ENCODE assay signal across 21 cellular contexts in genomic region chr1:183569801-183570200, GRCh38. TPM values are rescaled to one million over a fixed set of nuclear protein-coding genes. Genes with fewer than 3 reads are reported as not detected.
DNase-seq lines count a peak whose midpoint lies in the region; ATAC-seq and TF ChIP-seq lines count a peak whose summit lies in the region.
"Had no signal": no experiment of that assay in that cellular context is flagged by ENCODE, and none has a peak within 500 bp of the region (broad histone marks: within the 10 kb centered on the region; RNA-seq: fewer than 3 reads in every experiment).

No MANE protein-coding gene starts in this region.

- no peaks in the 10 kb centered on the region for H3K9me3 Mint-ChIP-seq in HFFc6
- no peaks in the 10 kb centered on the region for H3K9me3 Mint-ChIP-seq in stimulated activated memory B cell treated with anti-CD40 and anti-IgM and Interleukin-4, amounts not matched to agents 10 μg/mL and 1 μg/mL and 100 μg/mL, for 72 hours

- H3K27ac Mint-ChIP-seq in HFFc6, result peak overlapping the region; percentile 38; the same call in 1 of the 2 replicates
- peak overlapping the region; percentile 81 for H3K27ac Mint-ChIP-seq in stimulated activated memory B cell treated with anti-CD40 and anti-IgM and Interleukin-4, amounts not matched to agents 10 μg/mL and 1 μg/mL and 100 μg/mL, for 72 hours

- DNase-seq in HFFc6 (no peak), RWPE2 (ENCODE audit: low spot score) (no peak), foreskin keratinocyte (no peak), kidney glomerular epithelial cell (lab: John Stamatoyannopoulos, UW) (no peak), C1 segment of cervical spinal cord (lab: John Stamatoyannopoulos, UW) (no peak)
- DNase-seq: DMS153, GDM1, Kasumi-1, MG63, NCI-H1092, NCI-H1436 treated with DMSO at 0.1 percent for 48 hours, NCI-H2029, SHP77 treated with DMSO at 0.1 percent for 48 hours, SK-N-SH had no signal

- H3K27me3 Mint-ChIP-seq in HFFc6 (ENCODE audit: insufficient read depth), result peaks cover 3% of the 10 kb centered on the region
- no peaks in the 10 kb centered on the region for H3K27me3 Mint-ChIP-seq in stimulated activated memory B cell treated with anti-CD40 and anti-IgM and Interleukin-4, amounts not matched to agents 10 μg/mL and 1 μg/mL and 100 μg/mL, for 72 hours

- H3K4me1 ChIP-seq in RWPE2 (ENCODE audit: insufficient read depth, poor library complexity, severe bottlenecking) (peaks cover 23% of the 10 kb centered on the region), foreskin keratinocyte (peaks cover 12% of the 10 kb centered on the region)
- H3K4me1 ChIP-seq: HAP-1 had no signal

- H3K27ac ChIP-seq in RWPE2 (ENCODE audit: poor library complexity, severe bottlenecking) (peak overlapping the region; percentile 75), foreskin keratinocyte (peak overlapping the region; percentile 33)
- H3K27ac ChIP-seq: GM23248 had no signal

- H3K36me3 ChIP-seq in RWPE2 (ENCODE audit: low read depth), result no peaks in the 10 kb centered on the region
- H3K36me3 ChIP-seq: HAP-1, MG63 had no signal

- H3K27me3 ChIP-seq in RWPE2 (ENCODE audit: insufficient read depth, poor library complexity, severe bottlenecking) (no peaks in the 10 kb centered on the region), foreskin keratinocyte (no peaks in the 10 kb centered on the region)
- H3K27me3 ChIP-seq: BLaER1 treated with 17β-estradiol and CSF1 and Interleukin-3, amounts not matched to agents 10 nM and 100 nM; MG63 had no signal

- no peaks in the 10 kb centered on the region for H3K9me3 ChIP-seq in RWPE2 (ENCODE audit: severe bottlenecking)
- H3K9me3 ChIP-seq: HAP-1, MG63, SK-N-SH had no signal

- no peak overlapping the region for H3K4me3 Mint-ChIP-seq in HFFc6
- H3K4me3 Mint-ChIP-seq in stimulated activated memory B cell treated with anti-CD40 and anti-IgM and Interleukin-4, amounts not matched to agents 10 μg/mL and 1 μg/mL and 100 μg/mL, for 72 hours, result no peak overlapping the region

- no peak overlapping the region for H3K4me3 ChIP-seq in RWPE2 (ENCODE audit: severe bottlenecking)
- H3K4me3 ChIP-seq: BLaER1 treated with 17β-estradiol and CSF1 and Interleukin-3, amounts not matched to agents 10 nM and 100 nM; GM23248; HAP-1; MG63 had no signal

- TF ChIP-seq CTCF in HFFc6 (IDR thresholded peaks at IDR 0.05), result no peak
- TF ChIP-seq CTCF in RWPE2 (IDR thresholded peaks at IDR 0.05; ENCODE audit: poor library complexity, severe bottlenecking), result no peak
- TF ChIP-seq CTCF in foreskin keratinocyte (conservative IDR thresholded peaks at IDR 0.05), result no peak

- H3K36me3 Mint-ChIP-seq in HFFc6 (ENCODE audit: low read depth), result no peaks in the 10 kb centered on the region
- H3K36me3 Mint-ChIP-seq in stimulated activated memory B cell treated with anti-CD40 and anti-IgM and Interleukin-4, amounts not matched to agents 10 μg/mL and 1 μg/mL and 100 μg/mL, for 72 hours, result peaks cover 85% of the 10 kb centered on the region

- no peak for ATAC-seq in RWPE2 (ENCODE audit: low read depth)
- ATAC-seq in foreskin keratinocyte, result no peak
- ATAC-seq in stimulated activated memory B cell treated with anti-CD40 and anti-IgM and Interleukin-4, amounts not matched to agents 10 μg/mL and 1 μg/mL and 100 μg/mL, for 72 hours, result no peak
- ATAC-seq in GM21526 (IDR thresholded peaks at IDR 0.05; ENCODE audit: low FRiP score, unreplicated experiment), result no peak

- H3K4me1 Mint-ChIP-seq in HFFc6 (ENCODE audit: low read depth), result peaks cover 64% of the 10 kb centered on the region
- peaks cover 41% of the 10 kb centered on the region for H3K4me1 Mint-ChIP-seq in stimulated activated memory B cell treated with anti-CD40 and anti-IgM and Interleukin-4, amounts not matched to agents 10 μg/mL and 1 μg/mL and 100 μg/mL, for 72 hours

RNA-seq across cellular contexts. Expression of gene NCF2, which starts 20.5 kb away (rescaled TPM):
- 1 to 10 TPM in 4 of 6 experiments, under 1 TPM in 2; 0.61 to 2.8 (median 1.5) TPM for total RNA-seq in HFFc6 (2021; fragmentation: NEBNext Ultra II Directional; extraction: Animal tissue kit (Norgen Biotek cat#: 25700))
- total RNA-seq in foreskin keratinocyte, result 2.3 and 4.7 TPM in 2 replicates
- polyA plus RNA-seq in foreskin keratinocyte, result 1.7 and 3.5 TPM in 2 replicates
- total RNA-seq: A673, GM23248, RPMI7951 had no signal
